11 cellular contexts compared by ENCODE assay signal in the genomic region with DNA sequence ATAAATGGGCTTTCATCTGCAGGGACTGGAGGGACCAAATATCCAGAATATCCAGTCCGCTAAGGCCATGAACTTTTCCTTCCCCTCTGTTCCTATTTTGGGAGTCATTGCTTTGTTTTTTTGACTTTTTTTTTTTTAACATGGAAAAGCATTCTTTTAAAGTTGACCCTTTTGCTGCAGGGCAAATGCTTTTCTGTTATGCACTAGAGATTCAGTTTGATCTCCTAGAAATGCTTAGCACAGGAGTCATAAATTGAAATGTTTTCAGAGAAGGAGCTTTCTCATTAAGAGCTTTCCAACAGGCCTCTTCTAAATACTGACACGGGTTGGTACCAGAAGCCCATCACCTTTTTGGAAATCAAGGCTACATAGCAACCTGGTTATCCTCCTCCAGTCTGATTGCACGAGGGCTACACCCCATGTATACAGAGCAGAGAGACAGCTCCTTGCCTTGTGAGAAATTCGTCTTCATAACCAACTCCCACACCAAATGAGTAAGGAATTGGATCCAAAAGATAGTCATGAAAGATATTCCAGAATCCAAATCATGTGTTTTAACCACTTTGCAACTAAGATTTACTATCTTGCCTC.
A peak's percentile ranks its signal among the peaks of the same experiment; 100 is the strongest.
DNase-seq lines count a peak whose midpoint lies in the region; ATAC-seq and TF ChIP-seq lines count a peak whose summit lies in the region.
"Had no signal": no experiment of that assay in that cellular context is flagged by ENCODE, and none has a peak within 500 bp of the region (broad histone marks: within the 10 kb centered on the region; RNA-seq: fewer than 3 reads in every experiment).

No MANE protein-coding gene starts in this region.

- H3K36me3 Mint-ChIP-seq in natural killer cell treated with Interleukin-12 subunit alpha and Interleukin-12 subunit beta and Interleukin-15 and Interleukin-18, amount 100 ng/mL, for 72 hours, result no peaks in the 10 kb centered on the region
- no peaks in the 10 kb centered on the region for H3K36me3 Mint-ChIP-seq in activated CD4-positive, alpha-beta T cell treated with anti-CD3 and anti-CD28 coated beads, Interleukin-2, amount 10 ng/mL, durations not matched to agents 24 days and 14 days (ENCODE audit: low read depth)

- H3K4me1 Mint-ChIP-seq in natural killer cell treated with Interleukin-12 subunit alpha and Interleukin-12 subunit beta and Interleukin-15 and Interleukin-18, amount 100 ng/mL, for 72 hours (ENCODE audit: low read depth in 2 of 2), result peaks cover 59 to 62% of the 10 kb centered on the region in 2 donors
- peaks cover 15% of the 10 kb centered on the region for H3K4me1 Mint-ChIP-seq in activated CD4-positive, alpha-beta T cell treated with anti-CD3 and anti-CD28 coated beads, Interleukin-2, amount 10 ng/mL, durations not matched to agents 24 days and 14 days

- intact Hi-C loops in left cardiac atrium (cut with DNase I), result no loop called here
- intact Hi-C loops in uterus (cut with DNase I; ENCODE audit: low total_unique reads), result no loop called here
- intact Hi-C loops in activated CD4-positive, alpha-beta T cell treated with anti-CD3 and anti-CD28 coated beads, Interleukin-2, amount 10 ng/mL, durations not matched to agents 24 days and 14 days (cut with micrococcal nuclease), result no loop called here

- H3K4me3 Mint-ChIP-seq in natural killer cell treated with Interleukin-12 subunit alpha and Interleukin-12 subunit beta and Interleukin-15 and Interleukin-18, amount 100 ng/mL, for 72 hours, result no peak overlapping the region
- no peak overlapping the region for H3K4me3 Mint-ChIP-seq in activated CD4-positive, alpha-beta T cell treated with anti-CD3 and anti-CD28 coated beads, Interleukin-2, amount 10 ng/mL, durations not matched to agents 24 days and 14 days

- H3K27me3 ChIP-seq in right atrium auricular region (no peaks in the 10 kb centered on the region), uterus (no peaks in the 10 kb centered on the region), H7 (ENCODE audit: control insufficient read depth, insufficient read depth, low read length) (no peaks in the 10 kb centered on the region)

- H3K27me3 Mint-ChIP-seq in natural killer cell treated with Interleukin-12 subunit alpha and Interleukin-12 subunit beta and Interleukin-15 and Interleukin-18, amount 100 ng/mL, for 72 hours, result no peaks in the 10 kb centered on the region
- H3K27me3 Mint-ChIP-seq in activated CD4-positive, alpha-beta T cell treated with anti-CD3 and anti-CD28 coated beads, Interleukin-2, amount 10 ng/mL, durations not matched to agents 24 days and 14 days, result no peaks in the 10 kb centered on the region

- H3K27ac Mint-ChIP-seq in natural killer cell treated with Interleukin-12 subunit alpha and Interleukin-12 subunit beta and Interleukin-15 and Interleukin-18, amount 100 ng/mL, for 72 hours, result peak overlapping the region; percentile 47 to 91
- H3K27ac Mint-ChIP-seq in activated CD4-positive, alpha-beta T cell treated with anti-CD3 and anti-CD28 coated beads, Interleukin-2, amount 10 ng/mL, durations not matched to agents 24 days and 14 days, result no peak overlapping the region

- no peak overlapping the region for H3K27ac ChIP-seq in right atrium auricular region
- peak overlapping the region; percentile 78 to 84 for H3K27ac ChIP-seq in uterus

- peaks cover 0 to 46% of the 10 kb centered on the region in 2 donors for H3K4me1 ChIP-seq in right atrium auricular region
- H3K4me1 ChIP-seq in uterus, result peaks cover 1 to 17% of the 10 kb centered on the region in 2 donors

- H3K9me3 ChIP-seq in right atrium auricular region, result no peaks in the 10 kb centered on the region
- no peaks in the 10 kb centered on the region for H3K9me3 ChIP-seq in uterus

- no peak for DNase-seq in left cardiac atrium
- DNase-seq in right atrium auricular region (ENCODE audit: low spot score), result no peak
- DNase-seq in choroid plexus epithelial cell (ENCODE audit: low read depth), result peak; percentile 37
- DNase-seq in natural killer cell treated with Interleukin-12 subunit alpha and Interleukin-12 subunit beta and Interleukin-15 and Interleukin-18, amount 100 ng/mL, for 72 hours (ENCODE audit: low spot score), result no peak
- peak in 1 of 2 donors; percentile 59 for DNase-seq in uterus
- DNase-seq in H7, result no peak
- DNase-seq in activated CD4-positive, alpha-beta T cell treated with anti-CD3 and anti-CD28 coated beads, Interleukin-2, amount 10 ng/mL, durations not matched to agents 24 days and 14 days, result no peak
- DNase-seq: activated T-cell treated with anti-CD3 and anti-CD28 coated beads, Interleukin-2, amount 50 U/mL, for 1 hour; head of caudate nucleus; NCI-H1436 treated with DMSO at 0.1 percent for 48 hours had no signal

- H3K36me3 ChIP-seq in right atrium auricular region (no peaks in the 10 kb centered on the region), uterus (no peaks in the 10 kb centered on the region), H7 (replicated peaks; ENCODE audit: control insufficient read depth, insufficient read depth, low read length) (no peaks in the 10 kb centered on the region)

- H3K4me3 ChIP-seq in right atrium auricular region (no peak overlapping the region), choroid plexus epithelial cell (ENCODE audit: low read depth, low read length) (no peak overlapping the region), uterus (no peak overlapping the region), H7 (ENCODE audit: insufficient read depth, low read depth, low read length) (no peak overlapping the region)

- peaks cover 3% of the 10 kb centered on the region for H3K9me3 Mint-ChIP-seq in natural killer cell treated with Interleukin-12 subunit alpha and Interleukin-12 subunit beta and Interleukin-15 and Interleukin-18, amount 100 ng/mL, for 72 hours
- H3K9me3 Mint-ChIP-seq in activated CD4-positive, alpha-beta T cell treated with anti-CD3 and anti-CD28 coated beads, Interleukin-2, amount 10 ng/mL, durations not matched to agents 24 days and 14 days, result no peaks in the 10 kb centered on the region

- TF ChIP-seq CTCF in right atrium auricular region (IDR thresholded peaks at IDR 0.05) (no peak), choroid plexus epithelial cell (conservative IDR thresholded peaks at IDR 0.05; ENCODE audit: low read depth, low read length) (no peak), uterus (IDR thresholded peaks at IDR 0.05) (no peak)

- TF ChIP-seq POLR2A in uterus (IDR thresholded peaks at IDR 0.05), result no peak

- ATAC-seq in left cardiac atrium, result peak; percentile 33 to 85
- ATAC-seq in natural killer cell treated with Interleukin-12 subunit alpha and Interleukin-12 subunit beta and Interleukin-15 and Interleukin-18, amount 100 ng/mL, for 72 hours, result no peak
- no peak for ATAC-seq in HG03432 (IDR thresholded peaks at IDR 0.05; ENCODE audit: unreplicated experiment)

Comparison
In these comparisons a context has a peak if more than half of its experiments do, and no peak if none do; other contexts are left out.
1. ATAC-seq: peak in left cardiac atrium (2 of 2); none in natural killer cell treated with Interleukin-12 subunit alpha and Interleukin-12 subunit beta and Interleukin-15 and Interleukin-18, amount 100 ng/mL, for 72 hours (0 of 2) and HG03432 (single experiment).
2. H3K27ac ChIP-seq: peak in uterus (2 of 2); none in right atrium auricular region (0 of 2).